In genomic region chr4:146023334-146023967, GRCh38 we compare ENCODE assay signal across 14 cellular contexts.
DNase-seq lines count a peak whose midpoint lies in the region; ATAC-seq and TF ChIP-seq lines count a peak whose summit lies in the region.
"Had no signal": no experiment of that assay in that cellular context is flagged by ENCODE, and none has a peak within 500 bp of the region (broad histone marks: within the 10 kb centered on the region; RNA-seq: fewer than 3 reads in every experiment).

No MANE protein-coding gene starts in this region.

- no peaks in the 10 kb centered on the region for H3K36me3 ChIP-seq in body of pancreas (replicated peaks in 1 of 2; ENCODE audit: insufficient read depth in 1 of 2, low read depth in 2 of 2)
- H3K36me3 ChIP-seq: BLaER1, thyroid gland had no signal

- intact Hi-C loops in body of pancreas (cut with DNase I): no loop called here
- intact Hi-C loops in posterior vena cava (cut with DNase I): no loop called here

- no peak for TF ChIP-seq CTCF in GM20000 (IDR thresholded peaks at IDR 0.05; ENCODE audit: extremely low read depth, missing control alignments)
- TF ChIP-seq CTCF in body of pancreas (IDR thresholded peaks at IDR 0.05): no peak
- TF ChIP-seq CTCF in coronary artery (IDR thresholded peaks at IDR 0.05): no peak

- H3K4me1 ChIP-seq in body of pancreas: no peaks in the 10 kb centered on the region
- H3K4me1 ChIP-seq: BLaER1, parathyroid adenoma, thyroid gland had no signal

- WGBS in body of pancreas, 2 donors: 92 to 100% methylated on average over 3 of the region's 3 CpGs

- DNase-seq in GM20000 (ENCODE audit: low spot score) (peak; percentile 26), KG1 (lab: John Stamatoyannopoulos, UW) (no peak), body of pancreas (no peak), coronary artery (ENCODE audit: low spot score) (no peak), posterior vena cava (ENCODE audit: low spot score) (no peak)
- DNase-seq: activated effector memory CD4-positive, alpha-beta T cell treated with anti-CD3 and anti-CD28 coated beads, Interleukin-2, amount 50 U/mL, for 16 hours; NCI-H2029 treated with DMSO at 0.1 percent for 48 hours; thyroid gland had no signal

- no peak for TF ChIP-seq POLR2A in body of pancreas (IDR thresholded peaks at IDR 0.05)

- no peak overlapping the region for H3K27ac ChIP-seq in body of pancreas
- H3K27ac ChIP-seq in coronary artery: no peak overlapping the region
- H3K27ac ChIP-seq: BLaER1, parathyroid adenoma, thyroid gland had no signal

- ATAC-seq in GM18508 (IDR thresholded peaks at IDR 0.05; ENCODE audit: insufficient read depth, unreplicated experiment) (peak; percentile 93), HG02943 (IDR thresholded peaks at IDR 0.05; ENCODE audit: low read depth, unreplicated experiment) (peak; percentile 98), HG03575 (IDR thresholded peaks at IDR 0.05; ENCODE audit: extremely low read depth, insufficient number of reproducible peaks, low FRiP score, unreplicated experiment) (peak; percentile 97), body of pancreas (no peak)
- ATAC-seq: left lobe of liver had no signal

- H3K4me3 ChIP-seq in body of pancreas (no peak overlapping the region), coronary artery (no peak overlapping the region)
- H3K4me3 ChIP-seq: BLaER1, thyroid gland had no signal

- H3K9me3 ChIP-seq in body of pancreas: no peaks in the 10 kb centered on the region
- H3K9me3 ChIP-seq: BLaER1, thyroid gland had no signal

- no peaks in the 10 kb centered on the region for H3K27me3 ChIP-seq in body of pancreas
- H3K27me3 ChIP-seq: BLaER1, thyroid gland had no signal
